ENCODE assay signal across 2 cellular contexts in genomic region chr13:34817246-34817645, GRCh38.
TF ChIP-seq lines count a peak whose summit lies in the region.

No MANE protein-coding gene starts in this region.

TF ChIP-seq in GM23338, 12 proteins besides CTCF, POLR2A, EP300 and RAD21 (continued from another document):
- no peak for TF ChIP-seq REST (IDR thresholded peaks at IDR 0.05; ENCODE audit: unreplicated experiment)
- TF ChIP-seq ZNF331 (CRISPR knock-in tag; IDR thresholded peaks at IDR 0.05; ENCODE audit: low read depth), result no peak
- no peak for TF ChIP-seq EZH2 (IDR thresholded peaks at IDR 0.05; ENCODE audit: low read depth, unreplicated experiment)
- TF ChIP-seq JUNB (IDR thresholded peaks at IDR 0.05; ENCODE audit: unreplicated experiment), result no peak
- TF ChIP-seq ZNF114 (CRISPR knock-in tag; IDR thresholded peaks at IDR 0.05), result no peak
- no peak for TF ChIP-seq STAT1 (IDR thresholded peaks at IDR 0.05; ENCODE audit: unreplicated experiment)

TF ChIP-seq in SK-N-SH treated with all-trans-retinoic acid at 6 μM for 48 hours, 23 proteins besides CTCF, POLR2A, EP300 and RAD21 (continued from another document):
- no peak for TF ChIP-seq TCF4 (CRISPR knock-in tag; IDR thresholded peaks at IDR 0.05; ENCODE audit: borderline replicate concordance)
